In the genomic region with DNA sequence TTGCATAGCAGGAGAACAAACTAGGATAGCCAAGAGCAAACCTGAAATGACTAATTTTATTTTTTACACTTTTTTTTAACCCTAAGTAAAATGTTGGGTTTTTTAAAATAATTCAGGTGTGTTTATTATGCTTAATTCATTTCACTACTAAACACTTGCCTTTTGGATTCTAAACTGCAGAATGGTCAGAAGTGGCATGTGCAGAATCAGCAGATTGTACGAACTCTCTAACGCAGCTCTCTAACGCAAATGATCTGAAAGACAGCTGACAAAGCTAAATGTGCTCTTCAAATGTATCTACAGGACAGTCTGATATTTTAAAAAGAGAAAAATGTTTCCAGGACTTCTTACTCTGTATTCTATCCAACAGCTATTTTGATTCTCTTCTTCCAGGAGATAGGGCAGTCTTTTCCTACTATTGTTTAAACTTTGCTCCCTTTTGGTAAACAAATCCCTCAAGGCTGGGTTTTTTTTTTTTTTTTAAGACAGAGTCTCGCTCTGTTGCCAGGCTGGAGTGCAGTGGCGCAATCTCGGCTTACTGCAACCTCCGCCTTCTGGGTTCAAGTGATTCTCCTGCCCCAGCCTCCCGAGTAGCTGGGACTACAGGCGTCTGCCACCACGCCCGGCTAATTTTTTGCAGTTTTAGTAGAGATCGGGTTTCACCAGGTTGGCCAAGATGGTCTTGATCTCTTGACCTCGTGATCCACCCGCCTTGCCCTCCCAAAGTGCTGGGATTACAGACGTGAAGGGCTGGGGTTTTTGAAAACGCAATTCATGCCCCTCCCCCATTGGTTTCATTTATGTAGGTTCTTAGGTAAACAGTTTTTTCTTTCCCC, we compare ENCODE assay signal across 8 cellular contexts. TPM values are rescaled to one million over a fixed set of nuclear protein-coding genes. Genes with fewer than 3 reads are reported as not detected.
DNase-seq lines count a peak whose midpoint lies in the region; ATAC-seq and TF ChIP-seq lines count a peak whose summit lies in the region.

No MANE protein-coding gene starts in this region.

- no peaks in the 10 kb centered on the region for H3F3A ChIP-seq in Loucy (ENCODE audit: low read depth)

- ATAC-seq in GM18858 (IDR thresholded peaks at IDR 0.05; ENCODE audit: unreplicated experiment), result no peak

- peaks cover 3% of the 10 kb centered on the region for H3K36me3 Mint-ChIP-seq in chondrocyte (ENCODE audit: low read depth)

- H3K9me2 ChIP-seq in Loucy (replicated peaks; ENCODE audit: low read depth, low read length), result no peaks in the 10 kb centered on the region

- peak overlapping the region; percentile 91 for H3K27ac Mint-ChIP-seq in chondrocyte (ENCODE audit: unreplicated experiment)

- H3K4me3 ChIP-seq in AG09309 (ENCODE audit: control insufficient read depth, low read depth, low read length) (peak overlapping the region; percentile 93), Loucy (ENCODE audit: low read length, poor library complexity, severe bottlenecking) (peak overlapping the region; percentile 89)

- TF ChIP-seq CTCF in AG09309 (IDR thresholded peaks at IDR 0.05; ENCODE audit: control insufficient read depth, insufficient read depth, low read depth, low read length, missing control alignments), result no peak
- no peak for TF ChIP-seq CTCF in Loucy (conservative IDR thresholded peaks at IDR 0.05; ENCODE audit: low read length)
- TF ChIP-seq CTCF in chondrocyte (IDR thresholded peaks at IDR 0.05), result no peak

- H3K36me3 ChIP-seq in Loucy (ENCODE audit: insufficient read depth, low read length), result no peaks in the 10 kb centered on the region

- H3K9me3 Mint-ChIP-seq in chondrocyte (ENCODE audit: low read depth), result no peaks in the 10 kb centered on the region

- peak overlapping the region; percentile 91 for H3K4me3 Mint-ChIP-seq in chondrocyte (ENCODE audit: unreplicated experiment)

- H3K4me2 ChIP-seq in Loucy (ENCODE audit: low read depth, low read length, poor library complexity, severe bottlenecking), result peak overlapping the region; percentile 64

- H3K79me2 ChIP-seq in Loucy (ENCODE audit: insufficient read depth, low read length), result peaks cover 20% of the 10 kb centered on the region

- no peaks in the 10 kb centered on the region for H3K9me3 ChIP-seq in Loucy (ENCODE audit: insufficient read depth, low read depth, low read length)

- H3K4me1 ChIP-seq in Loucy (ENCODE audit: insufficient read depth, low read length, poor library complexity, severe bottlenecking), result peaks cover 30% of the 10 kb centered on the region

- peaks cover 47% of the 10 kb centered on the region for H3K4me1 Mint-ChIP-seq in chondrocyte (ENCODE audit: low read depth)

- no peaks in the 10 kb centered on the region for H3K27me3 Mint-ChIP-seq in chondrocyte (ENCODE audit: low read depth)

- DNase-seq in AG09309 (ENCODE audit: low read depth), result no peak
- no peak for DNase-seq in chondrocyte (ENCODE audit: low spot score)
- peak; percentile 21 for DNase-seq in mucosa of gallbladder (ENCODE audit: low spot score)
- no peak for DNase-seq in GM19240 (ENCODE audit: insufficient read length, low spot score)
- DNase-seq in nucleus accumbens (lab: John Stamatoyannopoulos, UW), result no peak
- no peak for DNase-seq in stimulated activated CD4-positive, alpha-beta T cell treated with anti-CD3 and anti-CD28 coated beads, Interleukin-4, amount 100 ng/mL, for 4 hours

- H4K20me1 ChIP-seq in Loucy (ENCODE audit: insufficient read depth, low read length, poor library complexity, severe bottlenecking), result peaks cover 10% of the 10 kb centered on the region

- peak overlapping the region; percentile 75 for H3K9ac ChIP-seq in Loucy (ENCODE audit: low read depth, low read length, poor library complexity, severe bottlenecking)

- no peak overlapping the region for H2AFZ ChIP-seq in Loucy (ENCODE audit: low read length)

- H3K27me3 ChIP-seq in Loucy (ENCODE audit: insufficient read depth, low read length, poor library complexity, severe bottlenecking), result no peaks in the 10 kb centered on the region

RNA-seq across cellular contexts. Expression of gene NMRK1, which starts 1.3 kb away (rescaled TPM):
- 7.2 to 9.0 TPM (median 7.6 TPM) in 3 replicates for total RNA-seq in chondrocyte
- total RNA-seq in mucosa of gallbladder, result 32.9 TPM

RNA-seq across cellular contexts. Expression of gene OSTF1, which starts 1.7 kb away (rescaled TPM):
- 29.0 to 30.8 TPM (median 29.8 TPM) in 3 replicates for total RNA-seq in chondrocyte
- total RNA-seq in mucosa of gallbladder, result 54.7 TPM

RNA-seq across cellular contexts. Expression of gene CARNMT1, which starts 58.6 kb away (rescaled TPM):
- 12.5 to 13.5 TPM (median 12.6 TPM) in 3 replicates for total RNA-seq in chondrocyte
- total RNA-seq in mucosa of gallbladder, result 24.6 TPM
